Comparison of ENCODE assay signal across 10 cellular contexts in the genomic region with DNA sequence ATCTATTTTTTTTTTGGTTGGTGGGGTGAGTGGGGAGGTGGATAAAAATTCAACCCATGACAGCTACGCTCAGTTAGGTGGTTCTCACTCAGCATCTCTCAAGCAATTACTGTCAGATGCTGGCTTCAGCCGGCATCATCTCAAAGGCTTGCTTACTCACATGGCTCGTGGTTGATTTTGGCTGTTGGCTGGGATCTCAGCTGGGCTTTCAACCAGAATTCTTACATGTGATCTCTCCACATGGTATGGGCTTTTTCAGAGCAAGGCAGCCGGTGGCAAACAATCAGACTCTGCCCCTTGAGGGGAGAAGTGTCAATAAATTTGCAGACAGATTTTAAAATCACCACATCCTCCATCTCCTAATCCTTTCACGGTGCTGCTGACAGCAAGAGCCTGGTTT. TPM values are rescaled to one million over a fixed set of nuclear protein-coding genes. Genes with fewer than 3 reads are reported as not detected.
DNase-seq lines count a peak whose midpoint lies in the region; ATAC-seq and TF ChIP-seq lines count a peak whose summit lies in the region.
"Had no signal": no experiment of that assay in that cellular context is flagged by ENCODE, and none has a peak within 500 bp of the region (broad histone marks: within the 10 kb centered on the region; RNA-seq: fewer than 3 reads in every experiment).

No MANE protein-coding gene starts in this region.

- intact Hi-C loops in left colon (cut with DNase I, micrococcal nuclease), result no loop called here

- no peak overlapping the region for H2BK120ac ChIP-seq in mesendoderm (ENCODE audit: low read depth, low read length)

- no CpG with 5 or more reads among the region's 5 CpGs for WGBS in mesendoderm (ENCODE audit: extremely low coverage, insufficient coverage, low lambda C conversion rate)

- H3K79me1 ChIP-seq in mesendoderm (ENCODE audit: low read length), result no peaks in the 10 kb centered on the region

- H3K4me1 ChIP-seq in mesendoderm (ENCODE audit: control insufficient read depth, low read depth, low read length), result no peaks in the 10 kb centered on the region
- H3K4me1 ChIP-seq: stomach had no signal

- H2BK15ac ChIP-seq in mesendoderm (replicated peaks; ENCODE audit: low read depth), result no peak overlapping the region

- no peak overlapping the region for H4K5ac ChIP-seq in mesendoderm (ENCODE audit: low read length)

- no peaks in the 10 kb centered on the region for H3K27me3 ChIP-seq in mesendoderm (ENCODE audit: insufficient read depth, low read length, poor library complexity)
- H3K27me3 ChIP-seq: stomach had no signal

- H3K9ac ChIP-seq in mesendoderm (ENCODE audit: low read length), result no peak overlapping the region

- no peaks in the 10 kb centered on the region for H3K79me2 ChIP-seq in mesendoderm (ENCODE audit: control insufficient read depth, insufficient read depth, low read length)

- no peak overlapping the region for H3K4me3 ChIP-seq in choroid plexus epithelial cell (ENCODE audit: low read depth, low read length)
- H3K4me3 ChIP-seq in mesendoderm (ENCODE audit: low read length), result no peak overlapping the region
- H3K4me3 ChIP-seq: stomach had no signal

- no peak overlapping the region for H3K56ac ChIP-seq in mesendoderm (ENCODE audit: low read length)

- TF ChIP-seq CTCF in choroid plexus epithelial cell (conservative IDR thresholded peaks at IDR 0.05; ENCODE audit: low read depth, low read length) (peak; percentile 7), GM13977 (IDR thresholded peaks at IDR 0.05; ENCODE audit: extremely low read depth, insufficient read depth, missing control alignments) (no peak)

- in situ Hi-C loops in GM13977 (cut with MboI; ENCODE audit: low pct_unique_long_range_greater_than_20kb, low sequenced_read_pairs, unreplicated experiment), result no loop called here

- H3K4ac ChIP-seq in mesendoderm (ENCODE audit: low read depth, low read length), result no peak overlapping the region

- DNase-seq in EH (ENCODE audit: low read depth), result peak; percentile 75
- DNase-seq in NCI-H2029 (lab: John Stamatoyannopoulos, UW), result peak; percentile 11
- peak; percentile 76 for DNase-seq in choroid plexus epithelial cell (ENCODE audit: low read depth)
- DNase-seq in mesendoderm, result peak; percentile 29
- DNase-seq in SK-N-DZ (ENCODE audit: low spot score), result no peak
- no peak for DNase-seq in GM13977 (ENCODE audit: low spot score)
- no peak for DNase-seq in NOMO-1 treated with DMSO at 0.1 percent for 48 hours (lab: John Stamatoyannopoulos, UW; ENCODE audit: unreplicated experiment)
- no peak for DNase-seq in left colon
- DNase-seq: activated gamma-delta T cell treated with Interleukin-2 at 50 U/mL for 16 hours, stomach had no signal

- no peak overlapping the region for H2AK5ac ChIP-seq in mesendoderm (ENCODE audit: low read length)

- H3K23ac ChIP-seq in mesendoderm (ENCODE audit: low read length), result no peak overlapping the region

- no peak overlapping the region for H4K8ac ChIP-seq in mesendoderm (ENCODE audit: low read depth, low read length)

- no peak overlapping the region for H2BK5ac ChIP-seq in mesendoderm (ENCODE audit: low read length)

- H3K27ac ChIP-seq in mesendoderm (ENCODE audit: low read depth, low read length), result no peak overlapping the region
- H3K27ac ChIP-seq: stomach had no signal

- no peak overlapping the region for H3K18ac ChIP-seq in mesendoderm (ENCODE audit: low read length)

- no peaks in the 10 kb centered on the region for H3K36me3 ChIP-seq in mesendoderm (ENCODE audit: control insufficient read depth, insufficient read depth, low read length)
- H3K36me3 ChIP-seq: stomach had no signal

- no peak for ATAC-seq in left colon

- no peak overlapping the region for H3K4me2 ChIP-seq in mesendoderm (ENCODE audit: low read length)

RNA-seq across cellular contexts. Expression of a gene that starts 47.2 kb away (rescaled TPM):
- 2.6 TPM for polyA plus RNA-seq in mesendoderm (2013, experiment 1 of 2)
- polyA plus RNA-seq in mesendoderm (2013, experiment 2 of 2), result 2.3 TPM
- polyA plus RNA-seq in SK-N-DZ (2014; cell fraction: cytosol; rRNA removed), result not detected in 2 replicates
- polyA plus RNA-seq in SK-N-DZ (2014; cell fraction: nucleus; rRNA removed), result not detected in 2 replicates
- total RNA-seq in left colon, result not detected

Comparison
In these comparisons a context has a peak if more than half of its experiments do, and no peak if none do; other contexts are left out.
1. DNase-seq: peak in EH (single experiment), NCI-H2029 (single experiment), choroid plexus epithelial cell (single experiment) and mesendoderm (single experiment); none in SK-N-DZ (single experiment), GM13977 (single experiment), NOMO-1 treated with DMSO at 0.1 percent for 48 hours (single experiment) and left colon (0 of 2).